Comparison of ENCODE assay signal across 8 cellular contexts in genomic region chr10:80104066-80104926, GRCh38. TPM values are rescaled to one million over a fixed set of nuclear protein-coding genes. Genes with fewer than 3 reads are reported as not detected.
A peak's percentile ranks its signal among the peaks of the same experiment; 100 is the strongest.
DNase-seq lines count a peak whose midpoint lies in the region; ATAC-seq, FAIRE-seq and TF ChIP-seq lines count a peak whose summit lies in the region.

No MANE protein-coding gene starts in this region.

- intact Hi-C loops in activated CD8-positive, alpha-beta T cell treated with anti-CD3 and anti-CD28 coated beads for 36 hours (cut with micrococcal nuclease) = no loop called here
- intact Hi-C loops in HepG2 (cut with micrococcal nuclease; ENCODE audit: unreplicated experiment) = no loop called here

- TF ChIP-seq EP300 in HepG2 (IDR thresholded peaks at IDR 0.05; ENCODE audit: low read depth in 2 of 2, low read length in 2 of 2) (no peak), HepG2 (CRISPR knock-in tag; IDR thresholded peaks at IDR 0.05; ENCODE audit: borderline replicate concordance) (no peak)

- H3K79me1 ChIP-seq in H9 (ENCODE audit: insufficient read depth, low read depth, low read length, poor library complexity, severe bottlenecking) = no peaks in the 10 kb centered on the region

- CTCF ChIA-PET in activated CD8-positive, alpha-beta T cell treated with anti-CD3 and anti-CD28 coated beads for 36 hours (lab: Charles Lee) = no interaction called here
- CTCF ChIA-PET in HepG2 (lab: Yijun Ruan, JAX; ENCODE audit: low intra/inter-chr PET ratio, low total read pairs) = no interaction called here

- H3K27ac Mint-ChIP-seq in H9 = no peak overlapping the region
- H3K27ac Mint-ChIP-seq in activated CD8-positive, alpha-beta T cell treated with anti-CD3 and anti-CD28 coated beads for 36 hours = no peak overlapping the region

- peaks cover 22 to 23% of the 10 kb centered on the region in 2 experiments for H3K9me3 Mint-ChIP-seq in H9
- H3K9me3 Mint-ChIP-seq in activated CD8-positive, alpha-beta T cell treated with anti-CD3 and anti-CD28 coated beads for 36 hours = peaks cover 13% of the 10 kb centered on the region

- no peak overlapping the region for H3K18ac ChIP-seq in H9 (ENCODE audit: insufficient read length, low read depth, low read length)

- no TSS peak for BruUV-seq in HepG2 (replicated peaks; lab: Mats Ljungman, UMichigan)

- H3K27me3 Mint-ChIP-seq in H9 (ENCODE audit: low read depth) = peaks cover 8% of the 10 kb centered on the region
- no peaks in the 10 kb centered on the region for H3K27me3 Mint-ChIP-seq in activated CD8-positive, alpha-beta T cell treated with anti-CD3 and anti-CD28 coated beads for 36 hours

- H3K56ac ChIP-seq in H9 (ENCODE audit: insufficient read length, low read depth, low read length) = no peak overlapping the region

- peak overlapping the region; percentile 60 for H2BK20ac ChIP-seq in H9 (ENCODE audit: low read depth, low read length, poor library complexity, severe bottlenecking)

- H3K9ac ChIP-seq in H9 (ENCODE audit: extremely low read depth, insufficient read length, low read length) (no peak overlapping the region), HepG2 (ENCODE audit: insufficient read depth, low read depth, low read length) (no peak overlapping the region)

- no peak overlapping the region for H3T11ph ChIP-seq in H9 (ENCODE audit: low read length)

- TF ChIP-seq RAD21 in HepG2 (CRISPR knock-in tag; IDR thresholded peaks at IDR 0.05) = no peak

- H3K36me3 ChIP-seq in HepG2 (replicated peaks in 1 of 2; ENCODE audit: control insufficient read depth in 1 of 2, insufficient read depth in 2 of 2, low read length in 2 of 2) = no peaks in the 10 kb centered on the region

- no peak overlapping the region for H3K23ac ChIP-seq in H9 (ENCODE audit: insufficient read length, low read depth, low read length)

- no peaks in the 10 kb centered on the region for H3K23me2 ChIP-seq in H9 (ENCODE audit: insufficient read length, low read depth, low read length, poor library complexity, severe bottlenecking)

- no peak overlapping the region for H4K8ac ChIP-seq in H9 (replicated peaks; ENCODE audit: insufficient read length, low read depth, low read length)

- TF ChIP-seq CTCF in H9 (conservative IDR thresholded peaks at IDR 0.05) (no peak), HepG2 (CRISPR knock-in tag; IDR thresholded peaks at IDR 0.05) (no peak)
- TF ChIP-seq CTCF in activated CD8-positive, alpha-beta T cell treated with anti-CD3 and anti-CD28 coated beads for 36 hours (IDR thresholded peaks at IDR 0.05) = no peak

- ATAC-seq in activated CD8-positive, alpha-beta T cell treated with anti-CD3 and anti-CD28 coated beads for 36 hours = peak; percentile 42
- ATAC-seq in HepG2 (peak; percentile 71), HG03469 (IDR thresholded peaks at IDR 0.05; ENCODE audit: unreplicated experiment) (no peak), GM18873 (IDR thresholded peaks at IDR 0.05; ENCODE audit: low FRiP score, unreplicated experiment) (no peak), GM19397 (IDR thresholded peaks at IDR 0.05; ENCODE audit: unreplicated experiment) (no peak)

- H2AFZ ChIP-seq in H9 (ENCODE audit: low read length) = no peak overlapping the region
- H2AFZ ChIP-seq in HepG2 (ENCODE audit: low read length) = no peak overlapping the region

- WGBS in H9 (ENCODE audit: extremely low coverage, insufficient read length, low lambda C conversion rate) = no CpG with 5 or more reads among the region's 10 CpGs
- 43% methylated on average over 9 of the region's 10 CpGs for WGBS in HepG2 (ENCODE audit: low lambda C conversion rate)

- H2BK15ac ChIP-seq in H9 (ENCODE audit: low read depth, low read length) = 0 out of 2 replicates have a peak overlapping the region, but pooled peaks have one; percentile 82

- H3K4me1 Mint-ChIP-seq in H9 = peaks cover 42 to 59% of the 10 kb centered on the region in 2 experiments
- H3K4me1 Mint-ChIP-seq in activated CD8-positive, alpha-beta T cell treated with anti-CD3 and anti-CD28 coated beads for 36 hours (ENCODE audit: low read depth) = no peaks in the 10 kb centered on the region

- H2BK5ac ChIP-seq in H9 (ENCODE audit: insufficient read length, low read length) = no peak overlapping the region

- in situ Hi-C loops in HepG2 (cut with HindIII; ENCODE audit: extremely low pct_ligation_motif_present, low pct_unique_long_range_greater_than_20kb) = no loop called here

- H3K4ac ChIP-seq in H9 (ENCODE audit: low read depth, low read length) = no peak overlapping the region

- H3K79me2 ChIP-seq in H9 (ENCODE audit: insufficient read depth, low read length) (no peaks in the 10 kb centered on the region), HepG2 (ENCODE audit: insufficient read depth, low read length) (no peaks in the 10 kb centered on the region)

- H3K4me1 ChIP-seq in H9 (ENCODE audit: insufficient read depth, low read length) (peaks cover 7% of the 10 kb centered on the region), HepG2 (ENCODE audit: insufficient read depth, low read length) (peaks cover 22% of the 10 kb centered on the region; the same call in 1 of the 2 replicates)

- H4K5ac ChIP-seq in H9 (ENCODE audit: insufficient read length, low read depth, low read length) = no peak overlapping the region

- no peak overlapping the region for H3K14ac ChIP-seq in H9 (ENCODE audit: insufficient read depth, low read length)

- TF ChIP-seq POLR2A in HepG2 (IDR thresholded peaks at IDR 0.05; ENCODE audit: insufficient read depth in 1 of 2, low read depth in 2 of 2, low read length in 2 of 2) = no peak

- peaks cover 15 to 19% (median 17%) of the 10 kb centered on the region in 3 experiments for H3K36me3 Mint-ChIP-seq in H9 (ENCODE audit: insufficient read depth in 1 of 3, low read depth in 3 of 3)
- H3K36me3 Mint-ChIP-seq in activated CD8-positive, alpha-beta T cell treated with anti-CD3 and anti-CD28 coated beads for 36 hours (ENCODE audit: low read depth) = peaks cover 2% of the 10 kb centered on the region

- H3K9me3 ChIP-seq in H9 (ENCODE audit: control insufficient read depth, low read depth, low read length) (peaks cover 8% of the 10 kb centered on the region), HepG2 (ENCODE audit: low read length) (no peaks in the 10 kb centered on the region)

- POLR2A ChIA-PET in activated CD8-positive, alpha-beta T cell treated with anti-CD3 and anti-CD28 coated beads for 36 hours (lab: Charles Lee) = no interaction called here
- POLR2A ChIA-PET in HepG2 (lab: Yijun Ruan, JAX) = interaction anchor here (0.8 kb wide), 1 partner anchor 25 kb away, joined by 4 read pairs; the partner anchor contains the start of gene TMEM254

- H3K4me2 ChIP-seq in H9 (ENCODE audit: insufficient read depth, insufficient read length, low read length) = no peak overlapping the region
- no peak overlapping the region for H3K4me2 ChIP-seq in HepG2 (ENCODE audit: low read depth, low read length)

- H4K91ac ChIP-seq in H9 (ENCODE audit: insufficient read length, low read depth, low read length) = no peak overlapping the region

- H2BK120ac ChIP-seq in H9 (ENCODE audit: low read depth, low read length, poor library complexity, severe bottlenecking) = no peak overlapping the region

- no peak overlapping the region for H3K27ac ChIP-seq in H9 (ENCODE audit: insufficient read length, low read depth, low read length)
- no peak overlapping the region for H3K27ac ChIP-seq in HepG2 (ENCODE audit: extremely low read length, insufficient read depth, low read length)

- no peaks in the 10 kb centered on the region for H3K27me3 ChIP-seq in H9 (ENCODE audit: insufficient read depth, low read length)
- H3K27me3 ChIP-seq in HepG2 (ENCODE audit: control insufficient read depth in 1 of 2, insufficient read depth in 2 of 2, low read length in 2 of 2) = no peaks in the 10 kb centered on the region

- no peak overlapping the region for H3K4me3 Mint-ChIP-seq in H9
- H3K4me3 Mint-ChIP-seq in activated CD8-positive, alpha-beta T cell treated with anti-CD3 and anti-CD28 coated beads for 36 hours = no peak overlapping the region

- no peak overlapping the region for H2AK5ac ChIP-seq in H9 (ENCODE audit: insufficient read length, low read length)

- no peak for FAIRE-seq in HepG2 (lab: Jason Lieb, UNC)

- DNase-seq in COR-L47 (lab: John Stamatoyannopoulos, UW) (peak; percentile 6), H9 (no peak), HepG2 (ENCODE audit: low spot score) (peak; percentile 16), cerebellar nuclear complex (lab: John Stamatoyannopoulos, UW) (no peak)
- DNase-seq in activated CD8-positive, alpha-beta T cell treated with anti-CD3 and anti-CD28 coated beads for 36 hours = no peak

- H3K4me3 ChIP-seq in HepG2 (replicated peaks in 1 of 3; ENCODE audit: insufficient read depth in 1 of 3, low read depth in 2 of 3, low read length in 3 of 3) = no peak overlapping the region

- H4K20me1 ChIP-seq in H9 (ENCODE audit: control insufficient read depth, insufficient read depth, insufficient read length) (no peaks in the 10 kb centered on the region), HepG2 (ENCODE audit: insufficient read depth, low read length) (no peaks in the 10 kb centered on the region)

- H2BK12ac ChIP-seq in H9 (ENCODE audit: insufficient read length, low read depth, low read length) = no peak overlapping the region

RNA-seq across cellular contexts. Expression of gene TMEM254, which starts 25.8 kb away (rescaled TPM):
- 19.5 and 20.3 TPM in 2 replicates for total RNA-seq in H9 (2021)
- total RNA-seq in activated CD8-positive, alpha-beta T cell treated with anti-CD3 and anti-CD28 coated beads for 36 hours = 10 to 100 TPM; 11.7 to 12.3 TPM
- total RNA-seq in HepG2 (2016; rRNA removed; fragmentation: Illumina TruSeq; extraction: Trizol) = 8.4 and 11.2 TPM in 2 replicates
- 1.9 and 3.5 TPM in 2 replicates for total RNA-seq in HepG2 (2016; cell fraction: cytosol; rRNA removed; fragmentation: Illumina TruSeq; extraction: Trizol; ENCODE audit: low read depth)
- 9.0 and 11.1 TPM in 2 replicates for total RNA-seq in HepG2 (2016; cell fraction: insoluble cytoplasmic fraction; rRNA removed; fragmentation: Illumina TruSeq; extraction: Trizol)
- 5.3 and 8.2 TPM in 2 replicates for total RNA-seq in HepG2 (2016; cell fraction: membrane; rRNA removed; fragmentation: Illumina TruSeq; extraction: Trizol)
- 11.5 and 12.9 TPM in 2 replicates for total RNA-seq in HepG2 (2016; cell fraction: nucleus; rRNA removed; fragmentation: Illumina TruSeq; extraction: Trizol)
- polyA plus RNA-seq in HepG2 (2011; rRNA removed) = 30.7 and 39.0 TPM in 2 replicates
- polyA plus RNA-seq in HepG2 (2011; cell fraction: cytosol; rRNA removed) = 29.5 and 30.9 TPM in 2 replicates
- 13.9 and 15.1 TPM in 2 replicates for polyA plus RNA-seq in HepG2 (2011; cell fraction: nucleus; rRNA removed)
- polyA plus RNA-seq in HepG2 (2012) = 11.6 and 17.3 TPM in 2 replicates
- 3.6 and 5.2 TPM in 2 replicates for polyA plus RNA-seq in HepG2 (2016; cell fraction: cytosol; fragmentation: Illumina TruSeq; extraction: Trizol; ENCODE audit: low read depth)
- 15.9 and 17.4 TPM in 2 replicates for polyA plus RNA-seq in HepG2 (2016; cell fraction: insoluble cytoplasmic fraction; fragmentation: Illumina TruSeq; extraction: Trizol; ENCODE audit: low read depth)
- polyA plus RNA-seq in HepG2 (2016; cell fraction: membrane; fragmentation: Illumina TruSeq; extraction: Trizol; ENCODE audit: low read depth) = 8.0 and 8.5 TPM in 2 replicates
- 28.7 and 29.3 TPM in 2 replicates for polyA plus RNA-seq in HepG2 (2016; cell fraction: nucleus; fragmentation: Illumina TruSeq; extraction: Trizol; ENCODE audit: insufficient read depth, low read depth)
- 19.7 and 51.1 TPM in 2 replicates for polyA minus RNA-seq in HepG2 (2011; rRNA and poly(A)+ RNA removed; ENCODE audit: low replicate concordance)
- polyA minus RNA-seq in HepG2 (2011; cell fraction: cytosol; rRNA and poly(A)+ RNA removed) = 10.8 and 10.9 TPM in 2 replicates
- polyA minus RNA-seq in HepG2 (2011; cell fraction: nucleus; rRNA and poly(A)+ RNA removed) = 9.6 and 13.9 TPM in 2 replicates

RNA-seq across cellular contexts. Expression of gene PLAC9, which starts 28.2 kb away (rescaled TPM):
- total RNA-seq in H9 (2021) (4.3 and 7.8 TPM in 2 replicates), HepG2 (2016; rRNA removed; fragmentation: Illumina TruSeq; extraction: Trizol) (not detected in 2 replicates)
- not detected for total RNA-seq in activated CD8-positive, alpha-beta T cell treated with anti-CD3 and anti-CD28 coated beads for 36 hours
- not detected in 2 replicates for total RNA-seq in HepG2 (2016; cell fraction: cytosol; rRNA removed; fragmentation: Illumina TruSeq; extraction: Trizol; ENCODE audit: low read depth)
- total RNA-seq in HepG2 (2016; cell fraction: insoluble cytoplasmic fraction; rRNA removed; fragmentation: Illumina TruSeq; extraction: Trizol) = not detected in 2 replicates
- not detected in 2 replicates for total RNA-seq in HepG2 (2016; cell fraction: membrane; rRNA removed; fragmentation: Illumina TruSeq; extraction: Trizol)
- total RNA-seq in HepG2 (2016; cell fraction: nucleus; rRNA removed; fragmentation: Illumina TruSeq; extraction: Trizol) = not detected in 2 replicates
- polyA plus RNA-seq in HepG2 (2011; rRNA removed) = not detected in 2 replicates
- polyA plus RNA-seq in HepG2 (2011; cell fraction: cytosol; rRNA removed) = not detected in 2 replicates
- polyA plus RNA-seq in HepG2 (2011; cell fraction: nucleus; rRNA removed) = not detected in 2 replicates
- polyA plus RNA-seq in HepG2 (2012) = not detected in 2 replicates
- polyA plus RNA-seq in HepG2 (2016; cell fraction: cytosol; fragmentation: Illumina TruSeq; extraction: Trizol; ENCODE audit: low read depth) = not detected in 2 replicates
- polyA plus RNA-seq in HepG2 (2016; cell fraction: insoluble cytoplasmic fraction; fragmentation: Illumina TruSeq; extraction: Trizol; ENCODE audit: low read depth) = not detected in 2 replicates
- not detected in 2 replicates for polyA plus RNA-seq in HepG2 (2016; cell fraction: membrane; fragmentation: Illumina TruSeq; extraction: Trizol; ENCODE audit: low read depth)
- polyA plus RNA-seq in HepG2 (2016; cell fraction: nucleus; fragmentation: Illumina TruSeq; extraction: Trizol; ENCODE audit: insufficient read depth, low read depth) = not detected in 2 replicates
- polyA minus RNA-seq in HepG2 (2011; rRNA and poly(A)+ RNA removed; ENCODE audit: low replicate concordance) = not detected in 2 replicates
- polyA minus RNA-seq in HepG2 (2011; cell fraction: cytosol; rRNA and poly(A)+ RNA removed) = not detected in 2 replicates
- polyA minus RNA-seq in HepG2 (2011; cell fraction: nucleus; rRNA and poly(A)+ RNA removed) = not detected in 2 replicates

Comparison
In these comparisons a context has a peak if more than half of its experiments do, and no peak if none do; other contexts are left out.
1. DNase-seq: peak in COR-L47 (single experiment) and HepG2 (single experiment); none in H9 (single experiment), activated CD8-positive, alpha-beta T cell treated with anti-CD3 and anti-CD28 coated beads for 36 hours (single experiment) and cerebellar nuclear complex (0 of 2).
2. ATAC-seq: peak in activated CD8-positive, alpha-beta T cell treated with anti-CD3 and anti-CD28 coated beads for 36 hours (single experiment) and HepG2 (single experiment); none in HG03469 (single experiment), GM18873 (single experiment) and GM19397 (single experiment).